ENCODE assay signal across 27 cellular contexts in the genomic region with DNA sequence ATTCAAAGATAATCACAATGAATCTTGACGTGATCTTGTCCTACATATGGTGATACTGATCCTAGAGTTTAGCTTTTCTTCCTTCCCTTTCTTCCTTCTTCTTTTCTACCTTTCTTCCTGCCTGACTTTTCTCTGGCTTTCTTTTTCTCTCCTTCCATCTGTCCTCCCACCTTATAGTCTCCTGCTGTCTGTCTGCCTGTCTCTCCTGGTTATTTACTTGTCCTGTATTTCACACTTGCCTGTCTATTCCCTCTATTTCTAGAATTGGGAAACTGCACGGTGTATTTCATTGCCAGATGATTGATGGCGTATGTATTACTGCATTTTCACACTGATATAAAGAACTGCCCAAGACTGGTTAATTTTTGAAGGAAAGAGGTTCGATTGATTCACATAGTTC.
"Had no signal": no experiment of that assay in that cellular context is flagged by ENCODE, and none has a peak within 500 bp of the region (broad histone marks: within the 10 kb centered on the region; RNA-seq: fewer than 3 reads in every experiment).

No MANE protein-coding gene starts in this region.

- H3K27ac ChIP-seq: coronary artery, dorsolateral prefrontal cortex, epithelial cell of prostate, esophagus squamous epithelium, gastrocnemius medialis, heart right ventricle, left lung, lower lobe of right lung had no signal

- ATAC-seq: esophagus mucosa, gastrocnemius medialis, heart right ventricle, left cardiac atrium, left lung, left ventricle myocardium superior, lower lobe of right lung, mucosa of descending colon had no signal

- H3K36me3 Mint-ChIP-seq: mesothelial cell of epicardium had no signal

- H3K9me3 ChIP-seq: esophagus squamous epithelium, gastrocnemius medialis, lower lobe of right lung had no signal

- DNase-seq: dermis blood vessel endothelial cell; dorsolateral prefrontal cortex; effector CD4-positive, alpha-beta T cell; effector memory CD4-positive, alpha-beta T cell; erythroblast; esophagus squamous epithelium; foreskin fibroblast; foreskin melanocyte; gastrocnemius medialis; glutamatergic neuron; head of caudate nucleus; heart right ventricle; hippocampal formation; left cardiac atrium; left lung; left ventricle myocardium superior; lower lobe of right lung; mesenchymal stem cell; mucosa of descending colon had no signal

- H3K4me1 ChIP-seq: esophagus squamous epithelium, gastrocnemius medialis, heart right ventricle, left lung, lower lobe of right lung had no signal

- H3K4me3 ChIP-seq: coronary artery, dorsolateral prefrontal cortex, esophagus squamous epithelium, gastrocnemius medialis, heart right ventricle, left lung, lower lobe of right lung, mucosa of descending colon had no signal

- H3K4me1 Mint-ChIP-seq: mesothelial cell of epicardium had no signal

- H3K36me3 ChIP-seq: esophagus squamous epithelium, gastrocnemius medialis, heart right ventricle, left lung, lower lobe of right lung had no signal

- H3K4me3 Mint-ChIP-seq: mesothelial cell of epicardium had no signal

- FAIRE-seq: colon, endometrium, islet of Langerhans, keratinocyte had no signal

- H3K27me3 ChIP-seq: dorsolateral prefrontal cortex, esophagus squamous epithelium, gastrocnemius medialis, heart right ventricle, left lung had no signal

- H3K27ac Mint-ChIP-seq: mesothelial cell of epicardium had no signal
